ENCODE assay signal across 30 cellular contexts in genomic region chr6:9095671-9096260, GRCh38.
DNase-seq lines count a peak whose midpoint lies in the region; ATAC-seq lines count a peak whose summit lies in the region.
"Had no signal": no experiment of that assay in that cellular context is flagged by ENCODE, and none has a peak within 500 bp of the region (broad histone marks: within the 10 kb centered on the region; RNA-seq: fewer than 3 reads in every experiment).

No MANE protein-coding gene starts in this region.

- H3K27me3 Mint-ChIP-seq in naive thymus-derived CD8-positive, alpha-beta T cell = no peaks in the 10 kb centered on the region
- H3K27me3 Mint-ChIP-seq: activated naive CD8-positive, alpha-beta T cell treated with anti-CD3 and anti-CD28 coated beads for 36 hours; B cell; memory B cell had no signal

- peaks cover 0 to 16% (median 0%) of the 10 kb centered on the region in 9 donors for H3K9me3 Mint-ChIP-seq in naive thymus-derived CD8-positive, alpha-beta T cell

- no peaks in the 10 kb centered on the region for H3K4me1 Mint-ChIP-seq in naive thymus-derived CD8-positive, alpha-beta T cell
- H3K4me1 Mint-ChIP-seq: activated naive CD8-positive, alpha-beta T cell treated with anti-CD3 and anti-CD28 coated beads for 36 hours; B cell; memory B cell had no signal

- no peak overlapping the region for H3K27ac Mint-ChIP-seq in naive thymus-derived CD8-positive, alpha-beta T cell
- H3K27ac Mint-ChIP-seq: activated naive CD8-positive, alpha-beta T cell treated with anti-CD3 and anti-CD28 coated beads for 36 hours; B cell; CD8-positive, alpha-beta T cell; memory B cell had no signal

- DNase-seq in NCI-H82 (lab: John Stamatoyannopoulos, UW) (peak; percentile 49), NCI-H82 treated with DMSO at 0.1 percent for 48 hours (lab: John Stamatoyannopoulos, UW; ENCODE audit: unreplicated experiment) (no peak), NCI-H748 treated with DMSO at 0.1 percent for 48 hours (lab: John Stamatoyannopoulos, UW) (peak; percentile 99), left kidney (ENCODE audit: low read depth, low spot score) (peak; percentile 11), cerebellar nuclear complex (lab: John Stamatoyannopoulos, UW) (no peak), NCI-H187 (lab: John Stamatoyannopoulos, UW) (no peak)
- no peak for DNase-seq in naive thymus-derived CD8-positive, alpha-beta T cell
- DNase-seq: activated CD4-positive, alpha-beta T cell treated with anti-CD3 and anti-CD28 coated beads for 48 hours; activated CD8-positive, alpha-beta memory T cell treated with anti-CD3 and anti-CD28 coated beads for 24 hours; activated gamma-delta T cell; activated naive CD8-positive, alpha-beta T cell treated with anti-CD3 and anti-CD28 coated beads for 36 hours; activated T-cell treated with anti-CD3 and anti-CD28 coated beads, Interleukin-2, amount 50 U/mL, for 1 hour; anterior cingulate cortex; CD8-positive, alpha-beta T cell; colonic mucosa; DMS 273 treated with DMSO at 0.1 percent for 48 hours; effector memory CD4-positive, alpha-beta T cell; glutamatergic neuron; left lung; NCI-H1105; NCI-H524; posterior cingulate gyrus; right cardiac atrium; stimulated activated naive CD4-positive, alpha-beta T cell treated with Interleukin-2 at 50 U/mL for 16 hours; upper lobe of right lung had no signal

- H3K36me3 Mint-ChIP-seq in naive thymus-derived CD8-positive, alpha-beta T cell = no peaks in the 10 kb centered on the region
- H3K36me3 Mint-ChIP-seq: activated naive CD8-positive, alpha-beta T cell treated with anti-CD3 and anti-CD28 coated beads for 36 hours; CD8-positive, alpha-beta T cell; memory B cell had no signal

- POLR2A ChIA-PET in naive thymus-derived CD8-positive, alpha-beta T cell (lab: Charles Lee) = no interaction called here

- no peak overlapping the region for H3K4me3 Mint-ChIP-seq in naive thymus-derived CD8-positive, alpha-beta T cell
- H3K4me3 Mint-ChIP-seq: activated naive CD8-positive, alpha-beta T cell treated with anti-CD3 and anti-CD28 coated beads for 36 hours; B cell; CD8-positive, alpha-beta T cell; memory B cell had no signal

- ATAC-seq in HG03039 (IDR thresholded peaks at IDR 0.05; ENCODE audit: unreplicated experiment) = no peak
- no peak for ATAC-seq in naive thymus-derived CD8-positive, alpha-beta T cell
- ATAC-seq: A549; CD8-positive, alpha-beta T cell; K562; left lung; right cardiac atrium; upper lobe of right lung had no signal

Comparison
In these comparisons a context has a peak if more than half of its experiments do, and no peak if none do; other contexts are left out.
1. DNase-seq: peak in NCI-H82 (single experiment), NCI-H748 treated with DMSO at 0.1 percent for 48 hours (single experiment) and left kidney (single experiment); none in NCI-H82 treated with DMSO at 0.1 percent for 48 hours (single experiment), cerebellar nuclear complex (0 of 2), NCI-H187 (0 of 2) and naive thymus-derived CD8-positive, alpha-beta T cell (0 of 10).